35 cellular contexts compared by ENCODE assay signal in the genomic region with DNA sequence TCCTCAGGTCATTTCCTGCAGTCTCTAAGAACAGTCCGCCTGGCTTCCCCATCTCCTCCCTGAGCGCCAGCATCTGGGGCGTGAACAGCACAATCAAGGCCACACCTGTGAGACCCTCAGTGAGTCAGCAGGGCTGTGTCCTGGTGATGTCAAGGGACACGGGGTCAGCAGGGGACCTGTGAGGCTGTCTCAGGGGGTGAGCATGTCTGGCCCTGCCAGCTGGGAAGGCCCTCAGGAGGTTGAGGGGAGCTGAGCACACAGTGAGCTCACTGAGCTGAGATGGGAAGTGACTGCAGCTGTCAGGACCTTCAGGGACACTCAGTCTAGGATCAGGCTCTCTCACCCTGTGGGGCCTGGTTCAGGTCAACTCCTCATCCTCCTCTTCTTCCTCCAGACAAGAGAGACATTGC. TPM values are rescaled to one million over a fixed set of nuclear protein-coding genes. Genes with fewer than 3 reads are reported as not detected.
"Had no signal": no experiment of that assay in that cellular context is flagged by ENCODE, and none has a peak within 500 bp of the region (broad histone marks: within the 10 kb centered on the region; RNA-seq: fewer than 3 reads in every experiment).

No MANE protein-coding gene starts in this region.

- FAIRE-seq: islet of Langerhans, TTC549 had no signal

- H3K36me3 Mint-ChIP-seq: activated naive CD4-positive, alpha-beta T cell treated with anti-CD3 and anti-CD28 coated beads, Interleukin-2, amount 50 U/mL, for 24 hours had no signal

- H3K4me3 Mint-ChIP-seq: activated CD4-positive, alpha-beta memory T cell treated with anti-CD3 and anti-CD28 coated beads, Interleukin-2, amount 10 ng/mL, durations not matched to agents 7 days and 5 days; activated CD4-positive, alpha-beta T cell treated with anti-CD3 and anti-CD28 coated beads, Interleukin-2, amount 10 ng/mL, durations not matched to agents 7 days and 5 days; activated naive CD4-positive, alpha-beta T cell treated with anti-CD3 and anti-CD28 coated beads, Interleukin-2, amount 50 U/mL, for 24 hours; activated naive CD8-positive, alpha-beta T cell treated with anti-CD3 and anti-CD28 coated beads, Interleukin-2, amount 50 U/mL, for 24 hours; activated T-cell treated with anti-CD3 and anti-CD28 coated beads, Interleukin-2, amount 50 U/mL, for 4 hours; activated T-helper 17 cell treated with anti-CD3 and anti-CD28 coated beads, Interleukin-2, amount 50 U/mL, for 72 hours; endodermal cell; nephron progenitor cell had no signal

- H3K9me3 ChIP-seq: breast epithelium, heart right ventricle, left lung, mucosa of descending colon, ovary, prostate gland, suprapubic skin, tibial artery, upper lobe of right lung had no signal

- DNase-seq: activated CD4-positive, alpha-beta memory T cell treated with anti-CD3 and anti-CD28 coated beads, Interleukin-2, amount 10 ng/mL, durations not matched to agents 7 days and 5 days; activated CD4-positive, alpha-beta T cell treated with anti-CD3 and anti-CD28 coated beads, Interleukin-2, amount 10 ng/mL, durations not matched to agents 7 days and 5 days; activated gamma-delta T cell treated with Interleukin-2 at 50 U/mL for 16 hours; activated naive CD8-positive, alpha-beta T cell treated with anti-CD3 and anti-CD28 coated beads, Interleukin-2, amount 50 U/mL, for 24 hours; activated T-cell treated with anti-CD3 and anti-CD28 coated beads, Interleukin-2, amount 50 U/mL, for 4 hours; central memory CD4-positive, alpha-beta T cell; endodermal cell; foreskin keratinocyte; heart right ventricle; left lung; mucosa of descending colon; nephron progenitor cell; ovary; retina; stimulated activated CD4-positive, alpha-beta T cell treated with anti-CD3 and anti-CD28 coated beads, Interleukin-12 subunit alpha, Interleukin-12 subunit beta, amount 100 ng/mL, for 4 hours; stimulated activated CD4-positive, alpha-beta T cell treated with anti-CD3 and anti-CD28 coated beads, Interleukin-4, amount 100 ng/mL, for 1 hour; T-helper 9 cell; tibial artery; upper lobe of right lung had no signal

- H3K9me3 Mint-ChIP-seq: activated CD4-positive, alpha-beta memory T cell treated with anti-CD3 and anti-CD28 coated beads, Interleukin-2, amount 10 ng/mL, durations not matched to agents 7 days and 5 days; activated CD4-positive, alpha-beta T cell treated with anti-CD3 and anti-CD28 coated beads, Interleukin-2, amount 10 ng/mL, durations not matched to agents 7 days and 5 days; activated naive CD4-positive, alpha-beta T cell treated with anti-CD3 and anti-CD28 coated beads, Interleukin-2, amount 50 U/mL, for 24 hours; activated naive CD8-positive, alpha-beta T cell treated with anti-CD3 and anti-CD28 coated beads, Interleukin-2, amount 50 U/mL, for 24 hours; activated T-cell treated with anti-CD3 and anti-CD28 coated beads, Interleukin-2, amount 50 U/mL, for 4 hours; activated T-helper 17 cell treated with anti-CD3 and anti-CD28 coated beads, Interleukin-2, amount 50 U/mL, for 72 hours; endodermal cell; nephron progenitor cell had no signal

- H3K27me3 ChIP-seq: ovary had no signal

- H3K27ac Mint-ChIP-seq: activated CD4-positive, alpha-beta memory T cell treated with anti-CD3 and anti-CD28 coated beads, Interleukin-2, amount 10 ng/mL, durations not matched to agents 7 days and 5 days; activated CD4-positive, alpha-beta T cell treated with anti-CD3 and anti-CD28 coated beads, Interleukin-2, amount 10 ng/mL, durations not matched to agents 7 days and 5 days; activated naive CD4-positive, alpha-beta T cell treated with anti-CD3 and anti-CD28 coated beads, Interleukin-2, amount 50 U/mL, for 24 hours; activated T-helper 17 cell treated with anti-CD3 and anti-CD28 coated beads, Interleukin-2, amount 50 U/mL, for 72 hours; endodermal cell had no signal

- H3K4me1 ChIP-seq: breast epithelium, foreskin keratinocyte, heart right ventricle, left lung, prostate gland, suprapubic skin, tibial artery, upper lobe of right lung had no signal

- ATAC-seq: activated CD4-positive, CD25-positive, alpha-beta regulatory T cell treated with anti-CD3 and anti-CD28 coated beads, Interleukin-2, amount 50 U/mL, for 24 hours; activated naive CD8-positive, alpha-beta T cell treated with anti-CD3 and anti-CD28 coated beads, Interleukin-2, amount 50 U/mL, for 24 hours; activated T-cell treated with anti-CD3 and anti-CD28 coated beads, Interleukin-2, amount 50 U/mL, for 4 hours; activated T-helper 17 cell treated with anti-CD3 and anti-CD28 coated beads, Interleukin-2, amount 50 U/mL, for 72 hours; esophagus mucosa; foreskin keratinocyte; left lung; mucosa of descending colon; sciatic nerve; upper lobe of right lung had no signal

- H3K36me3 ChIP-seq: breast epithelium, heart right ventricle, left lung, ovary, prostate gland, suprapubic skin, tibial artery, upper lobe of right lung had no signal

- H3K27ac ChIP-seq: breast epithelium, foreskin keratinocyte, heart right ventricle, left lung, ovary, prostate gland, skin epidermis, suprapubic skin, tibial artery, upper lobe of right lung, VCaP had no signal

- H3K4me1 Mint-ChIP-seq: activated naive CD4-positive, alpha-beta T cell treated with anti-CD3 and anti-CD28 coated beads, Interleukin-2, amount 50 U/mL, for 24 hours; activated T-helper 17 cell treated with anti-CD3 and anti-CD28 coated beads, Interleukin-2, amount 50 U/mL, for 72 hours; endodermal cell; nephron progenitor cell had no signal

- H3K4me3 ChIP-seq: breast epithelium, heart right ventricle, left lung, lung, mucosa of descending colon, ovary, prostate gland, skin epidermis, suprapubic skin, tibial artery, upper lobe of right lung had no signal

RNA-seq across cellular contexts. Expression of a gene that starts 46.6 kb away (rescaled TPM):
- total RNA-seq: activated CD4-positive, alpha-beta memory T cell treated with anti-CD3 and anti-CD28 coated beads, Interleukin-2, amount 10 ng/mL, durations not matched to agents 7 days and 5 days; activated CD4-positive, alpha-beta T cell treated with anti-CD3 and anti-CD28 coated beads, Interleukin-2, amount 10 ng/mL, durations not matched to agents 7 days and 5 days; activated T-cell treated with anti-CD3 and anti-CD28 coated beads, Interleukin-2, amount 50 U/mL, for 4 hours; activated T-helper 17 cell treated with anti-CD3 and anti-CD28 coated beads, Interleukin-2, amount 50 U/mL, for 72 hours; breast epithelium; endodermal cell; esophagus mucosa; foreskin keratinocyte; heart right ventricle; left lung; lung; mesenteric fat pad; mucosa of descending colon; myocyte; ovary; prostate gland; sciatic nerve; suprapubic skin; T-helper 1 cell treated with Interleukin-12 subunit alpha and Interleukin-12 subunit beta and Interleukin-4 antibody, amounts not matched to agents 30 ng/mL and 1 ng/mL, for 36 hours; upper lobe of right lung had no signal
- polyA plus RNA-seq: foreskin keratinocyte, heart right ventricle, ovary had no signal
